ENCODE assay signal across 2 cellular contexts in the genomic region with DNA sequence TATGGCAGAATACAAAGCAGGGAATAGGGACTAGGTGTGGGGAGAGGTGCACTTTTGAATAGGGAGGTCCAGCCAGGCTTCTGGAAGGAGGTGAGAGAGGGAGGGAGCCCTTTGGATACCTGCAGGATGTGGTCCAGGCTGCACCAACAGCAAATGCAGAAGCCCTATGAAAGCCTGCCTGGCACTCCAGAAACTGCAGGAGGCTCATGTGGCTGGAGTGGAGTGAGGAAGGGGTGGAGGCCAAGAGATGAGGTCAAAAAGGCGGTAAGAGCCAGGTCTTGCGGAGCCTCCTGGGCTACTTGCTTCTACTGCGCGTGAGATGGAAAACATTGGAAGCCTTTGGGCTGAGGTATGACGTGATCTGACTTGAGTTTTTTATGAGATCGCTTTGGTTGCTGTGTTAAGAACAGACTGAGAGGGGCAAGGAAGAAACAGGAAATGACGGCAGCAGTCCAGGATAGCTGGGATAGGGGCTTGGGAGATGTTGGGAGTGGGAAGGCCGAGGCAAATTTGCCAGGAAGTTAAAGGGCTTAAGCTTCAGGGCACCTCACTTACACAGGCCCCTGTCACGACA.
TF ChIP-seq lines count a peak whose summit lies in the region.

No MANE protein-coding gene starts in this region.

TF ChIP-seq in GM23338, 12 proteins besides CTCF, POLR2A, EP300 and RAD21 (continues in another document):
- TF ChIP-seq EZH2phosphoT487 (IDR thresholded peaks at IDR 0.05; ENCODE audit: unreplicated experiment) (no peak), STAT1 (IDR thresholded peaks at IDR 0.05; ENCODE audit: unreplicated experiment) (no peak), JUNB (IDR thresholded peaks at IDR 0.05; ENCODE audit: unreplicated experiment) (no peak), ZNF114 (CRISPR knock-in tag; IDR thresholded peaks at IDR 0.05) (no peak), CREB1 (CRISPR knock-in tag; IDR thresholded peaks at IDR 0.05; ENCODE audit: low read depth) (no peak), ZNF331 (CRISPR knock-in tag; IDR thresholded peaks at IDR 0.05; ENCODE audit: low read depth) (no peak), EZH2 (IDR thresholded peaks at IDR 0.05; ENCODE audit: low read depth, unreplicated experiment) (no peak), POLR2AphosphoS5 (IDR thresholded peaks at IDR 0.05; ENCODE audit: low read depth) (no peak), NANOG (IDR thresholded peaks at IDR 0.05; ENCODE audit: borderline replicate concordance) (no peak)
- TF ChIP-seq, protein P1, sequence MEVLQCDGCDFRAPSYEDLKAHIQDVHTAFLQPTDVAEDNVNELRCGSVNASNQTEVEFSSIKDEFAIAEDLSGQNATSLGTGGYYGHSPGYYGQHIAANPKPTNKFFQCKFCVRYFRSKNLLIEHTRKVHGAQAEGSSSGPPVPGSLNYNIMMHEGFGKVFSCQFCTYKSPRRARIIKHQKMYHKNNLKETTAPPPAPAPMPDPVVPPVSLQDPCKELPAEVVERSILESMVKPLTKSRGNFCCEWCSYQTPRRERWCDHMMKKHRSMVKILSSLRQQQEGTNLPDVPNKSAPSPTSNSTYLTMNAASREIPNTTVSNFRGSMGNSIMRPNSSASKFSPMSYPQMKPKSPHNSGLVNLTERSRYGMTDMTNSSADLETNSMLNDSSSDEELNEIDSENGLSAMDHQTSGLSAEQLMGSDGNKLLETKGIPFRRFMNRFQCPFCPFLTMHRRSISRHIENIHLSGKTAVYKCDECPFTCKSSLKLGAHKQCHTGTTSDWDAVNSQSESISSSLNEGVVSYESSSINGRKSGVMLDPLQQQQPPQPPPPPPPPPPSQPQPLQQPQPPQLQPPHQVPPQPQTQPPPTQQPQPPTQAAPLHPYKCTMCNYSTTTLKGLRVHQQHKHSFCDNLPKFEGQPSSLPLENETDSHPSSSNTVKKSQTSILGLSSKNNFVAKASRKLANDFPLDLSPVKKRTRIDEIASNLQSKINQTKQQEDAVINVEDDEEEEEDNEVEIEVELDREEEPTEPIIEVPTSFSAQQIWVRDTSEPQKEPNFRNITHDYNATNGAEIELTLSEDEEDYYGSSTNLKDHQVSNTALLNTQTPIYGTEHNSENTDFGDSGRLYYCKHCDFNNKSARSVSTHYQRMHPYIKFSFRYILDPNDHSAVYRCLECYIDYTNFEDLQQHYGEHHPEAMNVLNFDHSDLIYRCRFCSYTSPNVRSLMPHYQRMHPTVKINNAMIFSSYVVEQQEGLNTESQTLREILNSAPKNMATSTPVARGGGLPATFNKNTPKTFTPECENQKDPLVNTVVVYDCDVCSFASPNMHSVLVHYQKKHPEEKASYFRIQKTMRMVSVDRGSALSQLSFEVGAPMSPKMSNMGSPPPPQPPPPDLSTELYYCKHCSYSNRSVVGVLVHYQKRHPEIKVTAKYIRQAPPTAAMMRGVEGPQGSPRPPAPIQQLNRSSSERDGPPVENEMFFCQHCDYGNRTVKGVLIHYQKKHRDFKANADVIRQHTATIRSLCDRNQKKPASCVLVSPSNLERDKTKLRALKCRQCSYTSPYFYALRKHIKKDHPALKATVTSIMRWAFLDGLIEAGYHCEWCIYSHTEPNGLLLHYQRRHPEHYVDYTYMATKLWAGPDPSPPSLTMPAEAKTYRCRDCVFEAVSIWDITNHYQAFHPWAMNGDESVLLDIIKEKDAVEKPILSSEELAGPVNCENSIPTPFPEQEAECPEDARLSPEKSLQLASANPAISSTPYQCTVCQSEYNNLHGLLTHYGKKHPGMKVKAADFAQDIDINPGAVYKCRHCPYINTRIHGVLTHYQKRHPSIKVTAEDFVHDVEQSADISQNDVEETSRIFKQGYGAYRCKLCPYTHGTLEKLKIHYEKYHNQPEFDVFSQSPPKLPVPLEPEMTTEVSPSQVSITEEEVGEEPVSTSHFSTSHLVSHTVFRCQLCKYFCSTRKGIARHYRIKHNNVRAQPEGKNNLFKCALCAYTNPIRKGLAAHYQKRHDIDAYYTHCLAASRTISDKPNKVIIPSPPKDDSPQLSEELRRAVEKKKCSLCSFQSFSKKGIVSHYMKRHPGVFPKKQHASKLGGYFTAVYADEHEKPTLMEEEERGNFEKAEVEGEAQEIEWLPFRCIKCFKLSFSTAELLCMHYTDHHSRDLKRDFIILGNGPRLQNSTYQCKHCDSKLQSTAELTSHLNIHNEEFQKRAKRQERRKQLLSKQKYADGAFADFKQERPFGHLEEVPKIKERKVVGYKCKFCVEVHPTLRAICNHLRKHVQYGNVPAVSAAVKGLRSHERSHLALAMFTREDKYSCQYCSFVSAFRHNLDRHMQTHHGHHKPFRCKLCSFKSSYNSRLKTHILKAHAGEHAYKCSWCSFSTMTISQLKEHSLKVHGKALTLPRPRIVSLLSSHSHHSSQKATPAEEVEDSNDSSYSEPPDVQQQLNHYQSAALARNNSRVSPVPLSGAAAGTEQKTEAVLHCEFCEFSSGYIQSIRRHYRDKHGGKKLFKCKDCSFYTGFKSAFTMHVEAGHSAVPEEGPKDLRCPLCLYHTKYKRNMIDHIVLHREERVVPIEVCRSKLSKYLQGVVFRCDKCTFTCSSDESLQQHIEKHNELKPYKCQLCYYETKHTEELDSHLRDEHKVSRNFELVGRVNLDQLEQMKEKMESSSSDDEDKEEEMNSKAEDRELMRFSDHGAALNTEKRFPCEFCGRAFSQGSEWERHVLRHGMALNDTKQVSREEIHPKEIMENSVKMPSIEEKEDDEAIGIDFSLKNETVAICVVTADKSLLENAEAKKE (CRISPR knock-in tag; IDR thresholded peaks at IDR 0.05) = no peak
- TF ChIP-seq, protein P2, sequence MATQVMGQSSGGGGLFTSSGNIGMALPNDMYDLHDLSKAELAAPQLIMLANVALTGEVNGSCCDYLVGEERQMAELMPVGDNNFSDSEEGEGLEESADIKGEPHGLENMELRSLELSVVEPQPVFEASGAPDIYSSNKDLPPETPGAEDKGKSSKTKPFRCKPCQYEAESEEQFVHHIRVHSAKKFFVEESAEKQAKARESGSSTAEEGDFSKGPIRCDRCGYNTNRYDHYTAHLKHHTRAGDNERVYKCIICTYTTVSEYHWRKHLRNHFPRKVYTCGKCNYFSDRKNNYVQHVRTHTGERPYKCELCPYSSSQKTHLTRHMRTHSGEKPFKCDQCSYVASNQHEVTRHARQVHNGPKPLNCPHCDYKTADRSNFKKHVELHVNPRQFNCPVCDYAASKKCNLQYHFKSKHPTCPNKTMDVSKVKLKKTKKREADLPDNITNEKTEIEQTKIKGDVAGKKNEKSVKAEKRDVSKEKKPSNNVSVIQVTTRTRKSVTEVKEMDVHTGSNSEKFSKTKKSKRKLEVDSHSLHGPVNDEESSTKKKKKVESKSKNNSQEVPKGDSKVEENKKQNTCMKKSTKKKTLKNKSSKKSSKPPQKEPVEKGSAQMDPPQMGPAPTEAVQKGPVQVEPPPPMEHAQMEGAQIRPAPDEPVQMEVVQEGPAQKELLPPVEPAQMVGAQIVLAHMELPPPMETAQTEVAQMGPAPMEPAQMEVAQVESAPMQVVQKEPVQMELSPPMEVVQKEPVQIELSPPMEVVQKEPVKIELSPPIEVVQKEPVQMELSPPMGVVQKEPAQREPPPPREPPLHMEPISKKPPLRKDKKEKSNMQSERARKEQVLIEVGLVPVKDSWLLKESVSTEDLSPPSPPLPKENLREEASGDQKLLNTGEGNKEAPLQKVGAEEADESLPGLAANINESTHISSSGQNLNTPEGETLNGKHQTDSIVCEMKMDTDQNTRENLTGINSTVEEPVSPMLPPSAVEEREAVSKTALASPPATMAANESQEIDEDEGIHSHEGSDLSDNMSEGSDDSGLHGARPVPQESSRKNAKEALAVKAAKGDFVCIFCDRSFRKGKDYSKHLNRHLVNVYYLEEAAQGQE (IDR thresholded peaks at IDR 0.05; ENCODE audit: unreplicated experiment) = no peak

TF ChIP-seq in H1, 55 proteins besides CTCF, POLR2A, EP300 and RAD21:
- TF ChIP-seq BRCA1 (IDR thresholded peaks at IDR 0.05; ENCODE audit: low read depth, low read length) = no peak
- TF ChIP-seq E2F6 (IDR thresholded peaks at IDR 0.05) = peak; percentile 48; the same call in 1 of the 2 replicates
TF ChIP-seq in H1: peak in this region for 1.
